ENCODE assay signal across 24 cellular contexts in genomic region chr16:50552476-50553101, GRCh38.
"Had no signal": no experiment of that assay in that cellular context is flagged by ENCODE, and none has a peak within 500 bp of the region (broad histone marks: within the 10 kb centered on the region; RNA-seq: fewer than 3 reads in every experiment).

No MANE protein-coding gene starts in this region.

- H3K27me3 Mint-ChIP-seq: effector memory CD8-positive, alpha-beta T cell had no signal

- DNase-seq: caudate nucleus; cerebellar nuclear complex; cortex of kidney; effector memory CD8-positive, alpha-beta T cell; erythroblast; foreskin fibroblast; gastrocnemius medialis; heart left ventricle; kidney; mesenchymal stem cell; midbrain; naive thymus-derived CD8-positive, alpha-beta T cell; psoas muscle; right cardiac atrium; stimulated activated CD4-positive, alpha-beta T cell treated with anti-CD3 and anti-CD28 coated beads, Interleukin-15, amount 100 ng/mL, for 24 hours; stimulated activated CD4-positive, alpha-beta T cell treated with anti-CD3 and anti-CD28 coated beads, Interleukin-2, amount 100 ng/mL, for 48 hours; stimulated activated naive B cell treated with anti-CD40 and anti-IgM and Interleukin-4, amounts not matched to agents 10 μg/mL and 1 μg/mL and 100 μg/mL, for 72 hours; substantia nigra; testis; upper lobe of left lung had no signal

- H3K9me3 ChIP-seq: gastrocnemius medialis, psoas muscle, testis, upper lobe of left lung had no signal

- H3K27ac ChIP-seq: gastrocnemius medialis, heart left ventricle, hepatocyte, neural progenitor cell, psoas muscle, skin epidermis, testis had no signal

- H3K9me3 Mint-ChIP-seq: effector memory CD8-positive, alpha-beta T cell; stimulated activated naive B cell treated with anti-CD40 and anti-IgM and Interleukin-4, amounts not matched to agents 10 μg/mL and 1 μg/mL and 100 μg/mL, for 72 hours had no signal

- H3K27me3 ChIP-seq: testis had no signal

- H3K4me3 Mint-ChIP-seq: effector memory CD8-positive, alpha-beta T cell; naive thymus-derived CD8-positive, alpha-beta T cell; stimulated activated naive B cell treated with anti-CD40 and anti-IgM and Interleukin-4, amounts not matched to agents 10 μg/mL and 1 μg/mL and 100 μg/mL, for 72 hours had no signal

- H3K36me3 ChIP-seq: gastrocnemius medialis, heart left ventricle, neural progenitor cell, tibial nerve, upper lobe of left lung had no signal

- H3K27ac Mint-ChIP-seq: neural progenitor cell; stimulated activated naive B cell treated with anti-CD40 and anti-IgM and Interleukin-4, amounts not matched to agents 10 μg/mL and 1 μg/mL and 100 μg/mL, for 72 hours had no signal

- H3K4me3 ChIP-seq: gastrocnemius medialis, heart left ventricle, hepatocyte, neural progenitor cell, psoas muscle, skin epidermis, testis, tibial nerve had no signal

- ATAC-seq: effector memory CD8-positive, alpha-beta T cell; gastrocnemius medialis; heart left ventricle; naive thymus-derived CD8-positive, alpha-beta T cell; psoas muscle; right cardiac atrium; stimulated activated naive B cell treated with anti-CD40 and anti-IgM and Interleukin-4, amounts not matched to agents 10 μg/mL and 1 μg/mL and 100 μg/mL, for 72 hours had no signal

- H3K4me1 ChIP-seq: psoas muscle had no signal
